8 cellular contexts compared by ENCODE assay signal in the genomic region with DNA sequence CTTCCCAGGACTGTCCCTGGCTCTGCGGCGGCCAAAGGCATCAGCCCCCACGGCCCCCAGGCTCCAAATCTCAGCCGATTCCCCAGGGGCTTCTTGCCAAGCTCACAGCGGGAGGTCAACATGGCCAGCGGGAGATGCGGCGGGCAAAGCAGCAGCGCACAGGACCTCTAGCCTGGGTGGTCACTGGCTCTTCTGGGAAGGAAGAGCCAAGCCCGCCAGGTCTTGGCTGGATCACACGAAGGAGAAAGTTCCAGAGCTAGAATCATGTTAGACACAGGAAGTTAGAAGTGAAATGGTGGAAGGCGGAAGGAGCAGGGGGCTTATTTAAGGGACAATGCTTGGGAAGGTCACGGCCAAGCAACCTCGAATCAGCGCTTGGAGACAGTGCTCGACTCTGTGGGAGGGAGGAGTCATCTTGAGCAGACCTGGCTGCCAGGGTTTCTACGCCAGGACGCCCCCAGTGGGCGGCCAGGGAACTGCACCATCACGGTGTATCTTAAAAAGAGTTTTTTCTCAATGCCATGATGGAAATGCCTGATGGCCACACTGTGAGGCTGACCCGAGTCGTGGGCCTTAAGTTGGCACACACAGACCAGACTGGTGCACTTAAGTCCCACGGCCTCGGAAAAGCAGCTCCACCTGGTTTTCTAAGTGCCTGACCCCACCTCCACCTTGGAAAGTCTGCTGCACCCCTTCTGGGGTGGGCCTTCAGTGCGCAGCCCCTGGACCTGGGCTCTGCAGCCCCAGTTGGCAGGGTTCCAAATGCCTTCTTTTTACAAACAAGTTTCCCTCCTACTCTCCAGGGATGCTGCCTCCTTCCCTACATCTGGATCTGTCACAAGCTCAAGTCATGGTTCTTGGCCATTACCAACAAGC. TPM values are rescaled to one million over a fixed set of nuclear protein-coding genes. Genes with fewer than 3 reads are reported as not detected.
A peak's percentile ranks its signal among the peaks of the same experiment; 100 is the strongest.
DNase-seq lines count a peak whose midpoint lies in the region; ATAC-seq and TF ChIP-seq lines count a peak whose summit lies in the region.

No MANE protein-coding gene starts in this region.

- no peaks in the 10 kb centered on the region; the same call in 1 of the 2 replicates for H4K20me1 ChIP-seq in PC-9 (ENCODE audit: insufficient read depth)
- no peaks in the 10 kb centered on the region for H4K20me1 ChIP-seq in fibroblast of lung (ENCODE audit: control insufficient read depth, extremely low read depth, insufficient read depth, low read length)

- intact Hi-C loops in PC-9 (cut with micrococcal nuclease; ENCODE audit: unreplicated experiment) = loop anchor here (5.0 to 10.0 kb wide), 2 partner anchors 243 to 311 kb away; no protein-coding TSS in a partner anchor

- H3K79me2 ChIP-seq in PC-9 (ENCODE audit: low read depth) (no peaks in the 10 kb centered on the region), fibroblast of lung (ENCODE audit: control insufficient read depth, insufficient read depth, low read length) (no peaks in the 10 kb centered on the region)

- no peak overlapping the region for H3K27ac Mint-ChIP-seq in neural crest cell (ENCODE audit: unreplicated experiment)
- H3K27ac Mint-ChIP-seq in stimulated activated naive CD8-positive, alpha-beta T cell treated with anti-CD3 and anti-CD28 coated beads, Interleukin-15, Interleukin-2, amounts not matched to agents 100 ng/mL and 50 ng/mL, for 24 hours = peak overlapping the region; percentile 40

- no peaks in the 10 kb centered on the region for H3K9me3 Mint-ChIP-seq in neural crest cell
- H3K9me3 Mint-ChIP-seq in stimulated activated naive CD8-positive, alpha-beta T cell treated with anti-CD3 and anti-CD28 coated beads, Interleukin-15, Interleukin-2, amounts not matched to agents 100 ng/mL and 50 ng/mL, for 24 hours = no peaks in the 10 kb centered on the region

- H3K4me1 Mint-ChIP-seq in neural crest cell = peaks cover 15% of the 10 kb centered on the region
- H3K4me1 Mint-ChIP-seq in stimulated activated naive CD8-positive, alpha-beta T cell treated with anti-CD3 and anti-CD28 coated beads, Interleukin-15, Interleukin-2, amounts not matched to agents 100 ng/mL and 50 ng/mL, for 24 hours (ENCODE audit: low read depth) = peaks cover 22% of the 10 kb centered on the region

- no peaks in the 10 kb centered on the region; the same call in 1 of the 2 replicates for H3K36me3 ChIP-seq in BE2C
- peaks cover 0 to 60% of the 10 kb centered on the region in 2 experiments; a peak in 1 of 3 replicates for H3K36me3 ChIP-seq in HEK293 (ENCODE audit: control insufficient read depth in 2 of 2, insufficient read depth in 1 of 2, low read length in 2 of 2)
- no peaks in the 10 kb centered on the region for H3K36me3 ChIP-seq in PC-9 (ENCODE audit: low read depth)
- H3K36me3 ChIP-seq in fibroblast of lung (ENCODE audit: control insufficient read depth, insufficient read depth, low read length) = peaks cover 36% of the 10 kb centered on the region

- no peak overlapping the region for H3K9ac ChIP-seq in fibroblast of lung (ENCODE audit: insufficient read depth, low read length)

- H3K4me1 ChIP-seq in BE2C (no peaks in the 10 kb centered on the region), HEK293 (ENCODE audit: control insufficient read depth, insufficient read depth, low read length) (no peaks in the 10 kb centered on the region), PC-9 (replicated peaks; ENCODE audit: insufficient read depth) (peaks cover 8% of the 10 kb centered on the region), fibroblast of lung (ENCODE audit: control insufficient read depth, extremely low read depth, insufficient read depth, low read length) (peaks cover 10% of the 10 kb centered on the region)

- no peaks in the 10 kb centered on the region for H3K27me3 Mint-ChIP-seq in neural crest cell (ENCODE audit: low read depth)
- no peaks in the 10 kb centered on the region for H3K27me3 Mint-ChIP-seq in stimulated activated naive CD8-positive, alpha-beta T cell treated with anti-CD3 and anti-CD28 coated beads, Interleukin-15, Interleukin-2, amounts not matched to agents 100 ng/mL and 50 ng/mL, for 24 hours

- no peaks in the 10 kb centered on the region for H3K27me3 ChIP-seq in BE2C
- no peaks in the 10 kb centered on the region for H3K27me3 ChIP-seq in PC-9 (ENCODE audit: insufficient read depth, low read depth)
- H3K27me3 ChIP-seq in fibroblast of lung (ENCODE audit: control insufficient read depth, insufficient read depth, low read length) = no peaks in the 10 kb centered on the region

- H3F3A ChIP-seq in PC-9 (ENCODE audit: insufficient read depth, low read depth) = peaks cover 12% of the 10 kb centered on the region; the same call in 1 of the 2 replicates

- DNase-seq in BE2C (peak; percentile 69), PC-9 (peak; percentile 47 to 69), fibroblast of lung (ENCODE audit: low read depth in 2 of 2) (peak; percentile 51 to 72), neural crest cell (ENCODE audit: low read depth, low spot score) (peak; percentile 75)
- peak; percentile 89 to 90 for DNase-seq in activated T-cell treated with anti-CD3 and anti-CD28 coated beads, Interleukin-2, amount 50 U/mL, for 48 hours

- CTCF ChIA-PET in HEK293 (lab: Yijun Ruan, JAX) = interaction anchor here (0.6 to 1.8 kb wide), 12 partner anchors 8 to 458 kb away, joined by 3 to 8 read pairs (median 3); no protein-coding TSS in a partner anchor
- CTCF ChIA-PET in PC-9 (lab: Charles Lee) = interaction anchor here (0.7 kb wide), 2 partner anchors 32 to 57 kb away, joined by 3 read pairs; no protein-coding TSS in a partner anchor

- no TSS peak for BruUV-seq in PC-9 (replicated peaks; lab: Mats Ljungman, UMichigan)

- TF ChIP-seq CTCF in BE2C (IDR thresholded peaks at IDR 0.05; ENCODE audit: low read depth, low read length) = peak; percentile 77
- peak; percentile 74 for TF ChIP-seq CTCF in HEK293 (tag by site-specific recombination; IDR thresholded peaks at IDR 0.05)
- peak; percentile 84 for TF ChIP-seq CTCF in PC-9 (conservative IDR thresholded peaks at IDR 0.05)
- peak; percentile 84 to 94 for TF ChIP-seq CTCF in fibroblast of lung (conservative IDR thresholded peaks at IDR 0.05 in 1 of 2, IDR thresholded peaks at IDR 0.05 in 1 of 2; ENCODE audit: low read depth in 1 of 2, low read length in 2 of 2)
- TF ChIP-seq CTCF in neural crest cell (conservative IDR thresholded peaks at IDR 0.05) = peak; percentile 83

- no peak overlapping the region for H3K4me3 ChIP-seq in BE2C (ENCODE audit: low read depth, low read length)
- no peak overlapping the region for H3K4me3 ChIP-seq in HEK293 (ENCODE audit: low read depth, low read length)
- no peak overlapping the region for H3K4me3 ChIP-seq in PC-9
- no peak overlapping the region for H3K4me3 ChIP-seq in fibroblast of lung (replicated peaks in 1 of 4; ENCODE audit: control extremely low read depth in 1 of 4, insufficient read depth in 1 of 4, low read depth in 3 of 4, low read length in 4 of 4)

- POLR2A ChIA-PET in HEK293 (lab: Yijun Ruan, JAX) (no interaction called here), PC-9 (lab: Charles Lee; ENCODE audit: unreplicated experiment) (no interaction called here)

- ATAC-seq in GM21526 (IDR thresholded peaks at IDR 0.05; ENCODE audit: low FRiP score, unreplicated experiment) = no peak

- H3K4me2 ChIP-seq in PC-9 = no peak overlapping the region
- H3K4me2 ChIP-seq in fibroblast of lung (ENCODE audit: extremely low read depth, insufficient read depth, low read length) = peak overlapping the region; percentile 13

- H3K27ac ChIP-seq in HEK293 (ENCODE audit: extremely low read depth, low read depth, low read length) = no peak overlapping the region
- H3K27ac ChIP-seq in PC-9 = no peak overlapping the region
- peak overlapping the region; percentile 29 for H3K27ac ChIP-seq in fibroblast of lung (ENCODE audit: insufficient read depth, low read length)

- no peaks in the 10 kb centered on the region for H3K9me2 ChIP-seq in PC-9 (ENCODE audit: insufficient read depth)

- peaks cover 3% of the 10 kb centered on the region for H3K36me3 Mint-ChIP-seq in neural crest cell (ENCODE audit: low read depth)
- H3K36me3 Mint-ChIP-seq in stimulated activated naive CD8-positive, alpha-beta T cell treated with anti-CD3 and anti-CD28 coated beads, Interleukin-15, Interleukin-2, amounts not matched to agents 100 ng/mL and 50 ng/mL, for 24 hours (ENCODE audit: low read depth) = peaks cover 50% of the 10 kb centered on the region

- H2AFZ ChIP-seq in PC-9 (no peak overlapping the region), fibroblast of lung (ENCODE audit: low read length) (no peak overlapping the region)

- no peaks in the 10 kb centered on the region for H3K9me3 ChIP-seq in BE2C
- no peaks in the 10 kb centered on the region for H3K9me3 ChIP-seq in HEK293 (ENCODE audit: control insufficient read depth, insufficient read depth, low read depth, low read length)
- H3K9me3 ChIP-seq in PC-9 (ENCODE audit: insufficient read depth, low read depth) = no peaks in the 10 kb centered on the region
- H3K9me3 ChIP-seq in fibroblast of lung (ENCODE audit: control insufficient read depth, insufficient read depth, low read depth, low read length) = no peaks in the 10 kb centered on the region

- no peak overlapping the region for H3K4me3 Mint-ChIP-seq in neural crest cell
- no peak overlapping the region for H3K4me3 Mint-ChIP-seq in stimulated activated naive CD8-positive, alpha-beta T cell treated with anti-CD3 and anti-CD28 coated beads, Interleukin-15, Interleukin-2, amounts not matched to agents 100 ng/mL and 50 ng/mL, for 24 hours

TF ChIP-seq in HEK293, 187 proteins besides CTCF, POLR2A, EP300 and RAD21 (continues in another document):
- TF ChIP-seq GFI1B (tag by site-specific recombination; IDR thresholded peaks at IDR 0.05) (no peak), GLIS1 (tag by site-specific recombination; IDR thresholded peaks at IDR 0.05) (peak; percentile 29; the same call in 1 of the 2 replicates), ZXDB (tag by site-specific recombination; IDR thresholded peaks at IDR 0.05) (peak; percentile 70)

RNA-seq across cellular contexts. Expression of gene SLC66A1, which starts 29.3 kb away (rescaled TPM):
- 9.0 TPM for polyA plus RNA-seq in BE2C (2012; ENCODE audit: insufficient read depth, insufficient read length, low read depth)
- total RNA-seq in PC-9 (2021) = 13.8 and 15.1 TPM in 2 replicates
- 18.3 and 18.7 TPM in 2 replicates for total RNA-seq in fibroblast of lung
- polyA plus RNA-seq in fibroblast of lung = 7.1 and 10.3 TPM in 2 replicates
- polyA plus RNA-seq in fibroblast of lung (2012) = 11.3 and 15.2 TPM in 2 replicates
- 24.9 and 32.0 TPM in 2 replicates for polyA minus RNA-seq in fibroblast of lung (ENCODE audit: low replicate concordance)
- 27.4 and 32.3 TPM in 2 replicates for total RNA-seq in neural crest cell

RNA-seq across cellular contexts. Expression of gene AKR7A2, which starts 29.5 kb away (rescaled TPM):
- 36.5 TPM for polyA plus RNA-seq in BE2C (2012; ENCODE audit: insufficient read depth, insufficient read length, low read depth)
- total RNA-seq in PC-9 (2021) = 79.6 and 114 TPM in 2 replicates
- total RNA-seq in fibroblast of lung = 57.0 and 63.6 TPM in 2 replicates
- 31.3 and 38.0 TPM in 2 replicates for polyA plus RNA-seq in fibroblast of lung
- 64.3 and 80.0 TPM in 2 replicates for polyA plus RNA-seq in fibroblast of lung (2012)
- polyA minus RNA-seq in fibroblast of lung (ENCODE audit: low replicate concordance) = 59.7 and 64.1 TPM in 2 replicates
- total RNA-seq in neural crest cell = 70.4 and 75.7 TPM in 2 replicates

RNA-seq across cellular contexts. Expression of gene AKR7A3, which starts 52.9 kb away (rescaled TPM):
- not detected for polyA plus RNA-seq in BE2C (2012; ENCODE audit: insufficient read depth, insufficient read length, low read depth)
- total RNA-seq in PC-9 (2021) = 1.9 and 2.5 TPM in 2 replicates
- 0.33 and 0.51 TPM in 2 replicates for total RNA-seq in fibroblast of lung
- polyA plus RNA-seq in fibroblast of lung = 0.11 and 0.12 TPM in 2 replicates
- polyA plus RNA-seq in fibroblast of lung (2012) = 0.24 and 0.29 TPM in 2 replicates
- polyA minus RNA-seq in fibroblast of lung (ENCODE audit: low replicate concordance) = 0.86 TPM in 1 of 2 replicates, not detected in the other
- total RNA-seq in neural crest cell = 2.0 and 2.1 TPM in 2 replicates
